In genomic region chr11:86743223-86744118, GRCh38 we compare ENCODE assay signal across 8 cellular contexts. TPM values are rescaled to one million over a fixed set of nuclear protein-coding genes. Genes with fewer than 3 reads are reported as not detected.
DNase-seq lines count a peak whose midpoint lies in the region; ATAC-seq and TF ChIP-seq lines count a peak whose summit lies in the region.

No MANE protein-coding gene starts in this region.

- H3K4me1 Mint-ChIP-seq in dendritic cell treated with granulocyte-macrophage colony-stimulating factor and Interleukin-4, amounts not matched to agents 40 ng/mL and 50 ng/mL, for 4 days (ENCODE audit: low read depth) = peaks cover 61% of the 10 kb centered on the region
- no peaks in the 10 kb centered on the region for H3K4me1 Mint-ChIP-seq in naive thymus-derived CD8-positive, alpha-beta T cell

- no peaks in the 10 kb centered on the region for H3K36me3 Mint-ChIP-seq in dendritic cell treated with granulocyte-macrophage colony-stimulating factor and Interleukin-4, amounts not matched to agents 40 ng/mL and 50 ng/mL, for 4 days (ENCODE audit: low read depth)
- no peaks in the 10 kb centered on the region for H3K36me3 Mint-ChIP-seq in naive thymus-derived CD8-positive, alpha-beta T cell

- DNase-seq in cardiac muscle cell (ENCODE audit: low read depth in 1 of 2, low spot score in 1 of 2) (peak; percentile 8 to 93), Right ventricle myocardium inferior (ENCODE audit: missing footprints) (no peak), RWPE2 (ENCODE audit: low spot score) (peak; percentile 87), nucleus accumbens (lab: John Stamatoyannopoulos, UW) (peak in 33 of 56 donors; percentile 4 to 71 (median 33)), DMS 273 (lab: John Stamatoyannopoulos, UW; ENCODE audit: unreplicated experiment) (no peak), NCI-H748 (lab: John Stamatoyannopoulos, UW; ENCODE audit: unreplicated experiment) (no peak)
- no peak for DNase-seq in naive thymus-derived CD8-positive, alpha-beta T cell

- H3K27ac ChIP-seq in cardiac muscle cell (no peak overlapping the region), RWPE2 (ENCODE audit: poor library complexity, severe bottlenecking) (peak overlapping the region; percentile 99)

- H3K4me1 ChIP-seq in cardiac muscle cell (ENCODE audit: low read depth) (peaks cover 12% of the 10 kb centered on the region), RWPE2 (ENCODE audit: insufficient read depth, poor library complexity, severe bottlenecking) (peaks cover 45% of the 10 kb centered on the region)

- H3K27me3 Mint-ChIP-seq in dendritic cell treated with granulocyte-macrophage colony-stimulating factor and Interleukin-4, amounts not matched to agents 40 ng/mL and 50 ng/mL, for 4 days = no peaks in the 10 kb centered on the region
- peaks cover 0 to 9% (median 1%) of the 10 kb centered on the region in 5 donors for H3K27me3 Mint-ChIP-seq in naive thymus-derived CD8-positive, alpha-beta T cell

- no peaks in the 10 kb centered on the region for H3K36me3 ChIP-seq in cardiac muscle cell
- H3K36me3 ChIP-seq in RWPE2 (ENCODE audit: low read depth) = no peaks in the 10 kb centered on the region

- POLR2A ChIA-PET in naive thymus-derived CD8-positive, alpha-beta T cell (lab: Charles Lee) = no interaction called here

- ATAC-seq in Right ventricle myocardium inferior = no peak
- ATAC-seq in RWPE2 (ENCODE audit: low read depth) = peak; percentile 74
- ATAC-seq in naive thymus-derived CD8-positive, alpha-beta T cell = no peak

- H3K27me3 ChIP-seq in cardiac muscle cell = no peaks in the 10 kb centered on the region
- H3K27me3 ChIP-seq in RWPE2 (ENCODE audit: insufficient read depth, poor library complexity, severe bottlenecking) = no peaks in the 10 kb centered on the region

- intact Hi-C loops in Right ventricle myocardium inferior (cut with DNase I) = no loop called here
- intact Hi-C loops in dendritic cell treated with granulocyte-macrophage colony-stimulating factor and Interleukin-4, amounts not matched to agents 40 ng/mL and 50 ng/mL, for 4 days (cut with micrococcal nuclease) = loop anchor here (10.0 kb wide), 1 partner anchor 69 kb away; the partner anchor contains the start of gene ME3

- H3K4me3 ChIP-seq in cardiac muscle cell (no peak overlapping the region), RWPE2 (ENCODE audit: severe bottlenecking) (no peak overlapping the region)

- TF ChIP-seq CTCF in cardiac muscle cell (IDR thresholded peaks at IDR 0.05; ENCODE audit: low read depth, low read length) (no peak), RWPE2 (IDR thresholded peaks at IDR 0.05; ENCODE audit: poor library complexity, severe bottlenecking) (peak; percentile 25)

- H3K27ac Mint-ChIP-seq in dendritic cell treated with granulocyte-macrophage colony-stimulating factor and Interleukin-4, amounts not matched to agents 40 ng/mL and 50 ng/mL, for 4 days = peak overlapping the region; percentile 70
- H3K27ac Mint-ChIP-seq in naive thymus-derived CD8-positive, alpha-beta T cell = no peak overlapping the region

- no peaks in the 10 kb centered on the region for H3K9me3 ChIP-seq in cardiac muscle cell (ENCODE audit: low read depth)
- H3K9me3 ChIP-seq in RWPE2 (ENCODE audit: severe bottlenecking) = no peaks in the 10 kb centered on the region

- peaks cover 8% of the 10 kb centered on the region for H3K9me3 Mint-ChIP-seq in dendritic cell treated with granulocyte-macrophage colony-stimulating factor and Interleukin-4, amounts not matched to agents 40 ng/mL and 50 ng/mL, for 4 days
- H3K9me3 Mint-ChIP-seq in naive thymus-derived CD8-positive, alpha-beta T cell = peaks cover 0 to 2% (median 0%) of the 10 kb centered on the region in 9 donors

- H3K4me3 Mint-ChIP-seq in dendritic cell treated with granulocyte-macrophage colony-stimulating factor and Interleukin-4, amounts not matched to agents 40 ng/mL and 50 ng/mL, for 4 days = no peak overlapping the region
- H3K4me3 Mint-ChIP-seq in naive thymus-derived CD8-positive, alpha-beta T cell = no peak overlapping the region

RNA-seq across cellular contexts. Expression of gene PRSS23, which starts 56.9 kb away (rescaled TPM):
- 39.6 and 48.4 TPM in 2 replicates for total RNA-seq in cardiac muscle cell
- polyA plus RNA-seq in cardiac muscle cell = 96.8 and 107 TPM in 2 replicates
- total RNA-seq in Right ventricle myocardium inferior = 7.2 TPM
- under 1 TPM in 1 of 2 experiments, not detected in 1; 0.11 TPM for total RNA-seq in naive thymus-derived CD8-positive, alpha-beta T cell
- polyA plus RNA-seq in naive thymus-derived CD8-positive, alpha-beta T cell = 10 to 100 TPM in 1 of 3 donors, under 1 TPM in 2; 0.23 to 17.6 (median 0.49) TPM

Comparison
In these comparisons a context has a peak if more than half of its experiments do, and no peak if none do; other contexts are left out.
1. DNase-seq: peak in cardiac muscle cell (2 of 2), RWPE2 (single experiment) and nucleus accumbens (33 of 56); none in Right ventricle myocardium inferior (single experiment), DMS 273 (single experiment), naive thymus-derived CD8-positive, alpha-beta T cell (0 of 10) and NCI-H748 (single experiment).